Comparison of ENCODE assay signal across 1 cellular context in the genomic region with DNA sequence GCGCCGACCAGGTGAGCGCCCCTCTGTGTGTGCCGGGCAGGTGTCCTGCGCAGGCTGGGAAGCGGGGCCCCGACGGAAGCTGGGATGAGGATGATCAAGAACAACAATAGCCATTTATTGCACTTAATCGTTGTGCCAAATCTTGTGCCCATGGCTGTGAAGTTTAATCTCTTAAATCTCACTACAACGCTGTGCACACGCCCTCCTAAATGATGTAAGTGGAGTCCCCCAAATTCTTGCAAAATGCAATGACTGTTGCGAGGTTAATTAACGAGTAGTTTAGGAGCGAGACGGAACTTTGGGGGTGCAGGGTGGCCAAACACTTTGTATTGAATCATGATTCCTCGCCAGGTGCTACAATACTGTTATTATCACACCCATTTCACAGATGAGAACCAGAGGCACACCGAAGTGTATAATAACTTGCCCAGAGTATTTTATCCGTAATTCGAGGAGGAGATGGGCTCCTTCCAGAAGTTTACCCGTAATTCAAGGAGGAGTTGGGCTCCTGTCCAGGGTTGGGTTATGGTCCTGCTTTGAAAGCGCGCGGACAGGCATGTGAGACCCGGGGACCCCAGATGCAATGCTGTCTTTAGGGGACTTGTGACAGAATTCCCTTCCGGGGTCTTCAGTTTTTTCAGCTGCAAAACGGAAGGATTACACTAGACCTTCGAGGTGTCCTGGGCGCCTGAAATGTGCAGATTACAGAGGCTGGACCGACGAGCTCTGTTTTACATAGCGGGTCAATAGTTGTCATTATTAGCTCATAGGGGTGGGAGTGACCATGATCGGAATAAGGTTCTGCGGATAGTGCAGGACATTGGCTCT.
A peak's percentile ranks its signal among the peaks of the same experiment; 100 is the strongest.
TF ChIP-seq lines count a peak whose summit lies in the region.

No MANE protein-coding gene starts in this region.

TF ChIP-seq in GM23338, 12 proteins besides CTCF, POLR2A, EP300 and RAD21:
- TF ChIP-seq REST (IDR thresholded peaks at IDR 0.05; ENCODE audit: unreplicated experiment) (no peak), EZH2 (IDR thresholded peaks at IDR 0.05; ENCODE audit: low read depth, unreplicated experiment) (peak; percentile 79)
